ENCODE assay signal across 41 cellular contexts in genomic region chr12:9590441-9590840, GRCh38. TPM values are rescaled to one million over a fixed set of nuclear protein-coding genes. Genes with fewer than 3 reads are reported as not detected.
DNase-seq lines count a peak whose midpoint lies in the region; ATAC-seq, FAIRE-seq and TF ChIP-seq lines count a peak whose summit lies in the region.
"Had no signal": no experiment of that assay in that cellular context is flagged by ENCODE, and none has a peak within 500 bp of the region (broad histone marks: within the 10 kb centered on the region; RNA-seq: fewer than 3 reads in every experiment).

No MANE protein-coding gene starts in this region.

- no peak for TF ChIP-seq CTCF in HepG2 (CRISPR knock-in tag; IDR thresholded peaks at IDR 0.05)
- no peak for TF ChIP-seq CTCF in uterus (IDR thresholded peaks at IDR 0.05)

- H3K36me3 ChIP-seq in HepG2 (replicated peaks in 1 of 2; ENCODE audit: control insufficient read depth in 1 of 2, insufficient read depth in 2 of 2, low read length in 2 of 2), result no peaks in the 10 kb centered on the region
- no peaks in the 10 kb centered on the region for H3K36me3 ChIP-seq in uterus
- H3K36me3 ChIP-seq: BE2C; BLaER1; BLaER1 treated with 17β-estradiol and CSF1 and Interleukin-3, amounts not matched to agents 10 nM and 100 nM had no signal

- no peak overlapping the region for H2AFZ ChIP-seq in HepG2 (ENCODE audit: low read length)

- FAIRE-seq in HepG2 (lab: Jason Lieb, UNC), result peak; percentile 72
- FAIRE-seq: A204.1, A549, D721Med had no signal

- H4K20me1 ChIP-seq in HepG2 (ENCODE audit: insufficient read depth, low read length), result no peaks in the 10 kb centered on the region
- H4K20me1 ChIP-seq: BLaER1; BLaER1 treated with 17β-estradiol and CSF1 and Interleukin-3, amounts not matched to agents 10 nM and 100 nM had no signal

- TF ChIP-seq POLR2A in HepG2 (IDR thresholded peaks at IDR 0.05; ENCODE audit: insufficient read depth in 1 of 2, low read depth in 2 of 2, low read length in 2 of 2), result no peak
- no peak for TF ChIP-seq POLR2A in uterus (IDR thresholded peaks at IDR 0.05)

- no peak for TF ChIP-seq RAD21 in HepG2 (CRISPR knock-in tag; IDR thresholded peaks at IDR 0.05)

- DNase-seq in kidney tubule cell (ENCODE audit: low spot score) (peak; percentile 0), HepG2 (ENCODE audit: low spot score) (peak; percentile 20), medulla oblongata (ENCODE audit: extremely low spot score) (peak; percentile 0), pons (ENCODE audit: low spot score) (peak; percentile 0), ureter (ENCODE audit: low spot score) (no peak), uterus (no peak), activated gamma-delta T cell (lab: John Stamatoyannopoulos, UW) (no peak)
- DNase-seq: 8988T; ACHN; AML-193; BE2C; C1 segment of cervical spinal cord; Caco-2; Calu3; CD4-positive, alpha-beta memory T cell; CD4-positive, alpha-beta T cell; CD4-positive, CD25-positive, alpha-beta regulatory T cell; CD8-positive, alpha-beta memory T cell; CD8-positive, alpha-beta T cell; COR-L47; DMS 273 treated with DMSO at 0.1 percent for 48 hours; DMS153; DMS53; DMS79; DMS79 treated with DMSO at 0.1 percent for 48 hours; DND-41; EL had no signal

- CTCF ChIA-PET in HepG2 (lab: Yijun Ruan, JAX; ENCODE audit: low intra/inter-chr PET ratio, low total read pairs), result no interaction called here

- H3K4me2 ChIP-seq in HepG2 (ENCODE audit: low read depth, low read length), result peak overlapping the region; percentile 42
- H3K4me2 ChIP-seq: A549; BLaER1; BLaER1 treated with 17β-estradiol and CSF1 and Interleukin-3, amounts not matched to agents 10 nM and 100 nM had no signal

- H3K4me3 ChIP-seq in HepG2 (replicated peaks in 1 of 3; ENCODE audit: insufficient read depth in 1 of 3, low read depth in 2 of 3, low read length in 3 of 3) (no peak overlapping the region), uterus (no peak overlapping the region)
- H3K4me3 ChIP-seq: A549; BLaER1; BLaER1 treated with 17β-estradiol and CSF1 and Interleukin-3, amounts not matched to agents 10 nM and 100 nM had no signal

- TF ChIP-seq EP300 in HepG2 (IDR thresholded peaks at IDR 0.05; ENCODE audit: low read depth in 2 of 2, low read length in 2 of 2) (0 out of 4 replicates have a peak, but pooled peaks of 1 of the 2 experiments have one; percentile 19), HepG2 (CRISPR knock-in tag; IDR thresholded peaks at IDR 0.05; ENCODE audit: borderline replicate concordance) (no peak)

- H3K9me3 ChIP-seq in HepG2 (ENCODE audit: low read length) (no peaks in the 10 kb centered on the region), uterus (no peaks in the 10 kb centered on the region)
- H3K9me3 ChIP-seq: A549; BE2C; BLaER1; BLaER1 treated with 17β-estradiol and CSF1 and Interleukin-3, amounts not matched to agents 10 nM and 100 nM; Caco-2 had no signal

- H3K27me3 ChIP-seq in HepG2 (ENCODE audit: control insufficient read depth in 1 of 2, insufficient read depth in 2 of 2, low read length in 2 of 2), result no peaks in the 10 kb centered on the region
- no peaks in the 10 kb centered on the region for H3K27me3 ChIP-seq in uterus
- H3K27me3 ChIP-seq: BE2C; BLaER1; BLaER1 treated with 17β-estradiol and CSF1 and Interleukin-3, amounts not matched to agents 10 nM and 100 nM had no signal

- POLR2A ChIA-PET in HepG2 (lab: Yijun Ruan, JAX), result no interaction called here

- in situ Hi-C loops in HepG2 (cut with HindIII; ENCODE audit: extremely low pct_ligation_motif_present, low pct_unique_long_range_greater_than_20kb), result no loop called here

- H3K27ac ChIP-seq in HepG2 (ENCODE audit: extremely low read length, insufficient read depth, low read length), result peak overlapping the region; percentile 44
- H3K27ac ChIP-seq in uterus, result no peak overlapping the region
- H3K27ac ChIP-seq: 22Rv1; A549; BLaER1; BLaER1 treated with 17β-estradiol and CSF1 and Interleukin-3, amounts not matched to agents 10 nM and 100 nM; C4-2B had no signal

- ATAC-seq in HepG2, result peak; percentile 73
- no peak for ATAC-seq in GM21515 (IDR thresholded peaks at IDR 0.05; ENCODE audit: unreplicated experiment)
- ATAC-seq: A549; CD8-positive, alpha-beta T cell had no signal

- BruUV-seq in HepG2 (replicated peaks; lab: Mats Ljungman, UMichigan), result no TSS peak

- no peak overlapping the region for H3K9ac ChIP-seq in HepG2 (ENCODE audit: insufficient read depth, low read depth, low read length)
- H3K9ac ChIP-seq: BLaER1; BLaER1 treated with 17β-estradiol and CSF1 and Interleukin-3, amounts not matched to agents 10 nM and 100 nM had no signal

- H3K4me1 ChIP-seq in HepG2 (ENCODE audit: insufficient read depth, low read length) (peaks cover 36% of the 10 kb centered on the region), uterus (no peaks in the 10 kb centered on the region)
- H3K4me1 ChIP-seq: A549; BE2C; BLaER1; BLaER1 treated with 17β-estradiol and CSF1 and Interleukin-3, amounts not matched to agents 10 nM and 100 nM; Caco-2 had no signal

- no peaks in the 10 kb centered on the region for H3K79me2 ChIP-seq in HepG2 (ENCODE audit: insufficient read depth, low read length)

- 20% methylated on average over 2 of the region's 2 CpGs for WGBS in HepG2 (ENCODE audit: low lambda C conversion rate)

- intact Hi-C loops in HepG2 (cut with micrococcal nuclease; ENCODE audit: unreplicated experiment), result no loop called here
- intact Hi-C loops in uterus (cut with DNase I; ENCODE audit: low total_unique reads), result no loop called here

TF ChIP-seq in HepG2, 621 proteins besides CTCF, POLR2A, EP300 and RAD21 (continues in another document):
- no peak for TF ChIP-seq LCORL (IDR thresholded peaks at IDR 0.05)
- TF ChIP-seq LCORL (CRISPR knock-in tag; IDR thresholded peaks at IDR 0.05), result no peak
- TF ChIP-seq HNF1A (IDR thresholded peaks at IDR 0.05; ENCODE audit: low read depth), result no peak
- no peak for TF ChIP-seq HNF1A (CRISPR knock-in tag; IDR thresholded peaks at IDR 0.05; ENCODE audit: borderline replicate concordance)
- no peak for TF ChIP-seq ZNF550 (CRISPR knock-in tag; IDR thresholded peaks at IDR 0.05; ENCODE audit: borderline replicate concordance)

RNA-seq across cellular contexts. Expression of gene KLRB1, which starts 17.3 kb away (rescaled TPM):
- total RNA-seq in HepG2 (2016; rRNA removed; fragmentation: Illumina TruSeq; extraction: Trizol) (not detected in 2 replicates), ureter (1.6 TPM), uterus (under 1 TPM in 2 of 4 donors, not detected in 2; 0.41 to 0.61 TPM)
- total RNA-seq in HepG2 (2016; cell fraction: cytosol; rRNA removed; fragmentation: Illumina TruSeq; extraction: Trizol; ENCODE audit: low read depth), result not detected in 2 replicates
- not detected in 2 replicates for total RNA-seq in HepG2 (2016; cell fraction: insoluble cytoplasmic fraction; rRNA removed; fragmentation: Illumina TruSeq; extraction: Trizol)
- total RNA-seq in HepG2 (2016; cell fraction: membrane; rRNA removed; fragmentation: Illumina TruSeq; extraction: Trizol), result not detected in 2 replicates
- not detected in 2 replicates for total RNA-seq in HepG2 (2016; cell fraction: nucleus; rRNA removed; fragmentation: Illumina TruSeq; extraction: Trizol)
- polyA plus RNA-seq in HepG2 (2011; rRNA removed), result not detected in 2 replicates
- not detected in 2 replicates for polyA plus RNA-seq in HepG2 (2011; cell fraction: cytosol; rRNA removed)
- not detected in 2 replicates for polyA plus RNA-seq in HepG2 (2011; cell fraction: nucleus; rRNA removed)
- not detected in 2 replicates for polyA plus RNA-seq in HepG2 (2012)
- polyA plus RNA-seq in HepG2 (2016; cell fraction: cytosol; fragmentation: Illumina TruSeq; extraction: Trizol; ENCODE audit: low read depth), result not detected in 2 replicates
- not detected in 2 replicates for polyA plus RNA-seq in HepG2 (2016; cell fraction: insoluble cytoplasmic fraction; fragmentation: Illumina TruSeq; extraction: Trizol; ENCODE audit: low read depth)
- polyA plus RNA-seq in HepG2 (2016; cell fraction: membrane; fragmentation: Illumina TruSeq; extraction: Trizol; ENCODE audit: low read depth), result not detected in 2 replicates
- not detected in 2 replicates for polyA plus RNA-seq in HepG2 (2016; cell fraction: nucleus; fragmentation: Illumina TruSeq; extraction: Trizol; ENCODE audit: insufficient read depth, low read depth)
- not detected in 2 replicates for polyA minus RNA-seq in HepG2 (2011; rRNA and poly(A)+ RNA removed; ENCODE audit: low replicate concordance)
- polyA minus RNA-seq in HepG2 (2011; cell fraction: cytosol; rRNA and poly(A)+ RNA removed), result not detected in 2 replicates
- not detected in 2 replicates for polyA minus RNA-seq in HepG2 (2011; cell fraction: nucleus; rRNA and poly(A)+ RNA removed)
- total RNA-seq: A172, A673, B cell, Caco-2, Calu3, Daoy had no signal
- polyA plus RNA-seq: A549, AG04450, BJ had no signal

Comparison
In these comparisons a context has a peak if more than half of its experiments do, and no peak if none do; other contexts are left out.
1. DNase-seq: peak in kidney tubule cell (single experiment), HepG2 (single experiment), medulla oblongata (single experiment) and pons (single experiment); none in ureter (single experiment), uterus (0 of 2) and activated gamma-delta T cell (single experiment).